25 cellular contexts compared by ENCODE assay signal in the genomic region with DNA sequence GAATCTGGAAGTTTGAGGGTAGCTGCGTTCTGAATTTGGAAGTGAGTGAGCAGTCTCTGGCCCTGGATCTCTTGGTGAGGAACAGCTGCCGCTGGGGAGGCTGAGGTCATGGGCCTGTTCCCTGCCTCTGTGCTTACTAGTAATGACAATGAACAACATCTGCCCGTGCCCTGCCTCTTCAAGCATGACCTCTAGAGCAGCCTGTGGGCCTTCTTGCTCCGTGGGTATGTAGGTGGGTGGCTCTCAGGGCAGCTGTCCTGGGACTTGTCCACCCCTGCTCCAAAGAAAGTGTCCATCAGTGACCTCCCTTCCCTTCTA.
DNase-seq lines count a peak whose midpoint lies in the region; ATAC-seq, FAIRE-seq and TF ChIP-seq lines count a peak whose summit lies in the region.
"Had no signal": no experiment of that assay in that cellular context is flagged by ENCODE, and none has a peak within 500 bp of the region (broad histone marks: within the 10 kb centered on the region; RNA-seq: fewer than 3 reads in every experiment).

No MANE protein-coding gene starts in this region.

- no peak for TF ChIP-seq EP300 in HepG2 (IDR thresholded peaks at IDR 0.05; ENCODE audit: low read depth in 2 of 2, low read length in 2 of 2)
- no peak for TF ChIP-seq EP300 in HepG2 (CRISPR knock-in tag; IDR thresholded peaks at IDR 0.05; ENCODE audit: borderline replicate concordance)

- no peak overlapping the region for H3K4me3 Mint-ChIP-seq in activated CD4-positive, alpha-beta T cell treated with anti-CD3 and anti-CD28 coated beads, Interleukin-2, amount 10 ng/mL, durations not matched to agents 24 days and 14 days
- no peak overlapping the region for H3K4me3 Mint-ChIP-seq in activated T-cell treated with anti-CD3 and anti-CD28 coated beads, Interleukin-2, amount 50 U/mL, for 24 hours
- H3K4me3 Mint-ChIP-seq in activated CD4-positive, alpha-beta memory T cell treated with anti-CD3 and anti-CD28 coated beads, Interleukin-2, amount 10 ng/mL, durations not matched to agents 7 days and 5 days: no peak overlapping the region
- H3K4me3 Mint-ChIP-seq: activated naive CD4-positive, alpha-beta T cell treated with anti-CD3 and anti-CD28 coated beads, Interleukin-2, amount 50 U/mL, for 24 hours; effector memory CD8-positive, alpha-beta T cell; memory B cell; nephron progenitor cell; stimulated activated naive CD8-positive, alpha-beta T cell treated with anti-CD3 and anti-CD28 coated beads, Interleukin-15, amount 100 ng/mL, for 72 hours had no signal

- H3K4me3 ChIP-seq in liver (ENCODE audit: low read depth in 1 of 3, low read length in 3 of 3) (no peak overlapping the region), HepG2 (replicated peaks in 1 of 3; ENCODE audit: insufficient read depth in 1 of 3, low read depth in 2 of 3, low read length in 3 of 3) (no peak overlapping the region), left ventricle myocardium inferior (no peak overlapping the region), parathyroid adenoma (ENCODE audit: low read depth, low read length) (no peak overlapping the region)
- H3K4me3 ChIP-seq: A549, BLaER1, upper lobe of right lung had no signal

- TF ChIP-seq CTCF in liver (IDR thresholded peaks at IDR 0.05; ENCODE audit: low read depth, low read length, missing input control) (no peak), HepG2 (CRISPR knock-in tag; IDR thresholded peaks at IDR 0.05) (no peak), left ventricle myocardium inferior (IDR thresholded peaks at IDR 0.05; ENCODE audit: borderline replicate concordance) (no peak), parathyroid adenoma (IDR thresholded peaks at IDR 0.05) (no peak)

- H3K79me2 ChIP-seq in HepG2 (ENCODE audit: insufficient read depth, low read length) (no peaks in the 10 kb centered on the region), parathyroid adenoma (no peaks in the 10 kb centered on the region)

- TF ChIP-seq POLR2A in HepG2 (IDR thresholded peaks at IDR 0.05; ENCODE audit: insufficient read depth in 1 of 2, low read depth in 2 of 2, low read length in 2 of 2): no peak

- BruUV-seq in HepG2 (replicated peaks; lab: Mats Ljungman, UMichigan): no TSS peak

- ATAC-seq in HepG2: no peak
- ATAC-seq: A549; effector memory CD8-positive, alpha-beta T cell; HCT116; stimulated activated naive CD8-positive, alpha-beta T cell treated with anti-CD3 and anti-CD28 coated beads, Interleukin-15, amount 100 ng/mL, for 72 hours; upper lobe of right lung had no signal

- no peaks in the 10 kb centered on the region for H3K36me3 ChIP-seq in liver (ENCODE audit: control insufficient read depth in 4 of 4, insufficient read depth in 3 of 4, low read depth in 1 of 4, low read length in 3 of 4)
- H3K36me3 ChIP-seq in HepG2 (replicated peaks in 1 of 2; ENCODE audit: control insufficient read depth in 1 of 2, insufficient read depth in 2 of 2, low read length in 2 of 2): no peaks in the 10 kb centered on the region
- H3K36me3 ChIP-seq in left ventricle myocardium inferior: no peaks in the 10 kb centered on the region
- no peaks in the 10 kb centered on the region for H3K36me3 ChIP-seq in parathyroid adenoma (ENCODE audit: control insufficient read depth, insufficient read depth, low read length)
- H3K36me3 ChIP-seq: BLaER1, upper lobe of right lung had no signal

- intact Hi-C loops in HepG2 (cut with micrococcal nuclease; ENCODE audit: unreplicated experiment): no loop called here
- intact Hi-C loops in left ventricle myocardium inferior (cut with micrococcal nuclease): no loop called here
- intact Hi-C loops in activated CD4-positive, alpha-beta T cell treated with anti-CD3 and anti-CD28 coated beads, Interleukin-2, amount 10 ng/mL, durations not matched to agents 24 days and 14 days (cut with micrococcal nuclease): no loop called here

- H3K9ac ChIP-seq in liver (ENCODE audit: low read depth in 1 of 2, low read length in 2 of 2): no peak overlapping the region
- H3K9ac ChIP-seq in HepG2 (ENCODE audit: insufficient read depth, low read depth, low read length): no peak overlapping the region
- H3K9ac ChIP-seq in parathyroid adenoma: no peak overlapping the region
- H3K9ac ChIP-seq: BLaER1 had no signal

- POLR2A ChIA-PET in HepG2 (lab: Yijun Ruan, JAX): interaction anchor here (2.1 kb wide), 1 partner anchor 38 kb away, joined by 4 read pairs; no protein-coding TSS in a partner anchor
- POLR2A ChIA-PET in activated CD4-positive, alpha-beta memory T cell treated with anti-CD3 and anti-CD28 coated beads, Interleukin-2, amount 10 ng/mL, durations not matched to agents 7 days and 5 days (lab: Charles Lee): no interaction called here

- no peaks in the 10 kb centered on the region for H3K27me3 ChIP-seq in liver (ENCODE audit: control insufficient read depth in 4 of 4, insufficient read depth in 4 of 4, low read length in 3 of 4)
- H3K27me3 ChIP-seq in HepG2 (ENCODE audit: control insufficient read depth in 1 of 2, insufficient read depth in 2 of 2, low read length in 2 of 2): no peaks in the 10 kb centered on the region
- no peaks in the 10 kb centered on the region for H3K27me3 ChIP-seq in left ventricle myocardium inferior (ENCODE audit: low read depth)
- no peaks in the 10 kb centered on the region for H3K27me3 ChIP-seq in parathyroid adenoma (ENCODE audit: control insufficient read depth, insufficient read depth, low read length)
- H3K27me3 ChIP-seq: BLaER1, upper lobe of right lung had no signal

- H3K4me1 ChIP-seq in liver (ENCODE audit: control insufficient read depth in 4 of 4, insufficient read depth in 4 of 4, low read length in 3 of 4) (peaks cover 7 to 15% (median 11%) of the 10 kb centered on the region in 4 donors), HepG2 (ENCODE audit: insufficient read depth, low read length) (peaks cover 67% of the 10 kb centered on the region), left ventricle myocardium inferior (peaks cover 30% of the 10 kb centered on the region), parathyroid adenoma (peaks cover 29% of the 10 kb centered on the region)
- H3K4me1 ChIP-seq: Caco-2, upper lobe of right lung had no signal

- H4K20me1 ChIP-seq in HepG2 (ENCODE audit: insufficient read depth, low read length): no peaks in the 10 kb centered on the region
- H4K20me1 ChIP-seq: BLaER1 had no signal

- WGBS in liver: 89% methylated on average over 4 of the region's 4 CpGs
- WGBS in HepG2 (ENCODE audit: low lambda C conversion rate): 89% methylated on average over 1 of the region's 4 CpGs

- H3K27ac ChIP-seq in liver (ENCODE audit: low read depth in 1 of 2, low read length in 2 of 2) (no peak overlapping the region), HepG2 (ENCODE audit: extremely low read length, insufficient read depth, low read length) (no peak overlapping the region), left ventricle myocardium inferior (replicated peaks) (peak overlapping the region; percentile 77), parathyroid adenoma (peak overlapping the region; percentile 30)
- H3K27ac ChIP-seq: A549, BLaER1, upper lobe of right lung had no signal

- CTCF ChIA-PET in HepG2 (lab: Yijun Ruan, JAX; ENCODE audit: low intra/inter-chr PET ratio, low total read pairs): no interaction called here
- CTCF ChIA-PET in activated CD4-positive, alpha-beta memory T cell treated with anti-CD3 and anti-CD28 coated beads, Interleukin-2, amount 10 ng/mL, durations not matched to agents 7 days and 5 days (lab: Charles Lee): no interaction called here

- TF ChIP-seq RAD21 in liver (IDR thresholded peaks at IDR 0.05) (no peak), HepG2 (CRISPR knock-in tag; IDR thresholded peaks at IDR 0.05) (no peak)

- no peaks in the 10 kb centered on the region for H3K27me3 Mint-ChIP-seq in activated CD4-positive, alpha-beta T cell treated with anti-CD3 and anti-CD28 coated beads, Interleukin-2, amount 10 ng/mL, durations not matched to agents 24 days and 14 days
- H3K27me3 Mint-ChIP-seq in activated T-cell treated with anti-CD3 and anti-CD28 coated beads, Interleukin-2, amount 50 U/mL, for 24 hours: no peaks in the 10 kb centered on the region
- H3K27me3 Mint-ChIP-seq in activated CD4-positive, alpha-beta memory T cell treated with anti-CD3 and anti-CD28 coated beads, Interleukin-2, amount 10 ng/mL, durations not matched to agents 7 days and 5 days: no peaks in the 10 kb centered on the region
- H3K27me3 Mint-ChIP-seq: activated naive CD4-positive, alpha-beta T cell treated with anti-CD3 and anti-CD28 coated beads, Interleukin-2, amount 50 U/mL, for 24 hours; memory B cell had no signal

- DNase-seq in HepG2 (ENCODE audit: low spot score): no peak
- peak; percentile 55 for DNase-seq in left ventricle myocardium inferior
- DNase-seq in activated CD4-positive, alpha-beta T cell treated with anti-CD3 and anti-CD28 coated beads, Interleukin-2, amount 10 ng/mL, durations not matched to agents 24 days and 14 days: no peak
- no peak for DNase-seq in activated T-cell treated with anti-CD3 and anti-CD28 coated beads, Interleukin-2, amount 50 U/mL, for 24 hours
- no peak for DNase-seq in activated CD4-positive, alpha-beta memory T cell treated with anti-CD3 and anti-CD28 coated beads, Interleukin-2, amount 10 ng/mL, durations not matched to agents 7 days and 5 days
- no peak for DNase-seq in NOMO-1 treated with DMSO at 0.1 percent for 48 hours (lab: John Stamatoyannopoulos, UW; ENCODE audit: unreplicated experiment)
- DNase-seq: activated CD4-positive, CD25-positive, alpha-beta regulatory T cell; Caco-2; effector memory CD8-positive, alpha-beta T cell; NCI-H1417; NCI-H2107; NCI-H524; nephron progenitor cell; RPMI8226; stimulated activated CD4-positive, alpha-beta T cell treated with anti-CD3 and anti-CD28 coated beads, Interleukin-4, amount 100 ng/mL, for 4 hours; stimulated activated naive CD8-positive, alpha-beta T cell treated with anti-CD3 and anti-CD28 coated beads, Interleukin-15, amount 100 ng/mL, for 72 hours; upper lobe of right lung had no signal

- in situ Hi-C loops in HepG2 (cut with HindIII; ENCODE audit: extremely low pct_ligation_motif_present, low pct_unique_long_range_greater_than_20kb): no loop called here

- H2AFZ ChIP-seq in HepG2 (ENCODE audit: low read length) (no peak overlapping the region), parathyroid adenoma (peak overlapping the region; percentile 52)

- H3K4me1 Mint-ChIP-seq in activated CD4-positive, alpha-beta T cell treated with anti-CD3 and anti-CD28 coated beads, Interleukin-2, amount 10 ng/mL, durations not matched to agents 24 days and 14 days: no peaks in the 10 kb centered on the region
- no peaks in the 10 kb centered on the region for H3K4me1 Mint-ChIP-seq in activated T-cell treated with anti-CD3 and anti-CD28 coated beads, Interleukin-2, amount 50 U/mL, for 24 hours (ENCODE audit: low read depth)
- no peaks in the 10 kb centered on the region for H3K4me1 Mint-ChIP-seq in activated CD4-positive, alpha-beta memory T cell treated with anti-CD3 and anti-CD28 coated beads, Interleukin-2, amount 10 ng/mL, durations not matched to agents 7 days and 5 days
- H3K4me1 Mint-ChIP-seq: activated naive CD4-positive, alpha-beta T cell treated with anti-CD3 and anti-CD28 coated beads, Interleukin-2, amount 50 U/mL, for 24 hours; memory B cell; stimulated activated naive CD8-positive, alpha-beta T cell treated with anti-CD3 and anti-CD28 coated beads, Interleukin-15, amount 100 ng/mL, for 72 hours had no signal

- H3K36me3 Mint-ChIP-seq in activated CD4-positive, alpha-beta T cell treated with anti-CD3 and anti-CD28 coated beads, Interleukin-2, amount 10 ng/mL, durations not matched to agents 24 days and 14 days (ENCODE audit: low read depth): no peaks in the 10 kb centered on the region
- no peaks in the 10 kb centered on the region for H3K36me3 Mint-ChIP-seq in activated T-cell treated with anti-CD3 and anti-CD28 coated beads, Interleukin-2, amount 50 U/mL, for 24 hours (ENCODE audit: low read depth)
- no peaks in the 10 kb centered on the region for H3K36me3 Mint-ChIP-seq in activated CD4-positive, alpha-beta memory T cell treated with anti-CD3 and anti-CD28 coated beads, Interleukin-2, amount 10 ng/mL, durations not matched to agents 7 days and 5 days (ENCODE audit: low read depth)
- H3K36me3 Mint-ChIP-seq: activated naive CD4-positive, alpha-beta T cell treated with anti-CD3 and anti-CD28 coated beads, Interleukin-2, amount 50 U/mL, for 24 hours; memory B cell had no signal

- FAIRE-seq in HepG2 (lab: Jason Lieb, UNC): no peak
- FAIRE-seq: A549 had no signal

- H3K9me3 ChIP-seq in liver (ENCODE audit: control insufficient read depth in 4 of 4, low read length in 3 of 4) (peaks cover 0 to 4% (median 1%) of the 10 kb centered on the region in 4 donors), HepG2 (ENCODE audit: low read length) (peaks cover 12% of the 10 kb centered on the region; the same call in 1 of the 2 replicates), left ventricle myocardium inferior (replicated peaks) (no peaks in the 10 kb centered on the region), parathyroid adenoma (ENCODE audit: control insufficient read depth, low read length) (no peaks in the 10 kb centered on the region)
- H3K9me3 ChIP-seq: Caco-2, upper lobe of right lung had no signal

- H3K9me3 Mint-ChIP-seq in activated CD4-positive, alpha-beta T cell treated with anti-CD3 and anti-CD28 coated beads, Interleukin-2, amount 10 ng/mL, durations not matched to agents 24 days and 14 days: no peaks in the 10 kb centered on the region
- H3K9me3 Mint-ChIP-seq in activated T-cell treated with anti-CD3 and anti-CD28 coated beads, Interleukin-2, amount 50 U/mL, for 24 hours: peaks cover 2% of the 10 kb centered on the region
- no peaks in the 10 kb centered on the region for H3K9me3 Mint-ChIP-seq in activated CD4-positive, alpha-beta memory T cell treated with anti-CD3 and anti-CD28 coated beads, Interleukin-2, amount 10 ng/mL, durations not matched to agents 7 days and 5 days
- H3K9me3 Mint-ChIP-seq: activated naive CD4-positive, alpha-beta T cell treated with anti-CD3 and anti-CD28 coated beads, Interleukin-2, amount 50 U/mL, for 24 hours had no signal

- no peak overlapping the region for H3K27ac Mint-ChIP-seq in activated CD4-positive, alpha-beta T cell treated with anti-CD3 and anti-CD28 coated beads, Interleukin-2, amount 10 ng/mL, durations not matched to agents 24 days and 14 days
- H3K27ac Mint-ChIP-seq in activated T-cell treated with anti-CD3 and anti-CD28 coated beads, Interleukin-2, amount 50 U/mL, for 24 hours: no peak overlapping the region
- H3K27ac Mint-ChIP-seq in activated CD4-positive, alpha-beta memory T cell treated with anti-CD3 and anti-CD28 coated beads, Interleukin-2, amount 10 ng/mL, durations not matched to agents 7 days and 5 days: no peak overlapping the region
- H3K27ac Mint-ChIP-seq: activated naive CD4-positive, alpha-beta T cell treated with anti-CD3 and anti-CD28 coated beads, Interleukin-2, amount 50 U/mL, for 24 hours; effector memory CD8-positive, alpha-beta T cell; memory B cell; nephron progenitor cell; progenitor cell of endocrine pancreas had no signal

- H3K4me2 ChIP-seq in HepG2 (ENCODE audit: low read depth, low read length) (no peak overlapping the region), parathyroid adenoma (ENCODE audit: low read length) (no peak overlapping the region)
- H3K4me2 ChIP-seq: A549, BLaER1 had no signal

Comparison
In these comparisons a context has a peak if more than half of its experiments do, and no peak if none do; other contexts are left out.
1. H3K27ac ChIP-seq: peak in left ventricle myocardium inferior (single experiment) and parathyroid adenoma (single experiment); none in liver (0 of 2) and HepG2 (single experiment).